Comparison of ENCODE assay signal across 3 cellular contexts in genomic region chr21:35754583-35754982, GRCh38.
"Had no signal": no experiment of that assay in that cellular context is flagged by ENCODE, and none has a peak within 500 bp of the region (broad histone marks: within the 10 kb centered on the region; RNA-seq: fewer than 3 reads in every experiment).

No MANE protein-coding gene starts in this region.

- DNase-seq: GDM1, GF-D8 had no signal

- H3K4me3 ChIP-seq: GM12878 had no signal
